12 cellular contexts compared by ENCODE assay signal in the genomic region with DNA sequence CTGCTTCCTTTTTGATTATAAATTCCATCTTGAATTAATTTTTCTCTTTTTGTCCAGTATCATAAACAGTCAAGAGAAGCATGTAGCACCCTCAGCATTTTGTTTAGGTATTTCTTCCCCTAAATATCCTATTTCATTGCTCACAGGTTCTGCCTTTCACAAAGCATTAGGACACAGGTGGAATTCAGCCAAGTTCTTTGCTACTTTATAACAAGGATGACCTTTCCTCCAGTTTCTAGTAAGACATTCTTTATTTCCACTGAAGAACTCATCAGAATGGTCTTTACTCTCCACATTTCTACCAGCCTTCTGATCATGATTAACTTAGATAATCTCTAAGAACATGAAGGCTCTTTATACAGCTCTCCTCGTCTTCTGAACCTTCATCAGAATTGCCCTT. TPM values are rescaled to one million over a fixed set of nuclear protein-coding genes. Genes with fewer than 3 reads are reported as not detected.
DNase-seq lines count a peak whose midpoint lies in the region; ATAC-seq and TF ChIP-seq lines count a peak whose summit lies in the region.
"Had no signal": no experiment of that assay in that cellular context is flagged by ENCODE, and none has a peak within 500 bp of the region (broad histone marks: within the 10 kb centered on the region; RNA-seq: fewer than 3 reads in every experiment).

No MANE protein-coding gene starts in this region.

- DNase-seq in COLO829 (ENCODE audit: low spot score) (peak; percentile 18), ascending aorta (ENCODE audit: low spot score in 2 of 2) (no peak), foreskin melanocyte (peak; percentile 16), retinal pigment epithelial cell (ENCODE audit: low read depth) (peak; percentile 71), NCI-H2029 (lab: John Stamatoyannopoulos, UW) (no peak)
- no peak for DNase-seq in stimulated activated naive CD8-positive, alpha-beta T cell treated with anti-CD3 and anti-CD28 coated beads, Interleukin-15, amount 100 ng/mL, for 72 hours
- DNase-seq: COR-L47; NCI-H187 treated with DMSO at 0.1 percent for 48 hours; SIG-M5; stimulated activated naive CD8-positive, alpha-beta T cell treated with anti-CD3 and anti-CD28 coated beads, Interleukin-15, Interleukin-2, amounts not matched to agents 100 U/mL and 50 U/mL, for 24 hours had no signal

- H3K27ac Mint-ChIP-seq in stimulated activated naive CD8-positive, alpha-beta T cell treated with anti-CD3 and anti-CD28 coated beads, Interleukin-15, amount 100 ng/mL, for 72 hours: no peak overlapping the region

- H3K4me1 Mint-ChIP-seq in stimulated activated naive CD8-positive, alpha-beta T cell treated with anti-CD3 and anti-CD28 coated beads, Interleukin-15, amount 100 ng/mL, for 72 hours: no peaks in the 10 kb centered on the region

- no peaks in the 10 kb centered on the region for H3K27me3 ChIP-seq in ascending aorta

- no peak for ATAC-seq in GM19328 (IDR thresholded peaks at IDR 0.05; ENCODE audit: unreplicated experiment)
- ATAC-seq in stimulated activated naive CD8-positive, alpha-beta T cell treated with anti-CD3 and anti-CD28 coated beads, Interleukin-15, amount 100 ng/mL, for 72 hours: no peak
- ATAC-seq in GM18517 (IDR thresholded peaks at IDR 0.05; ENCODE audit: unreplicated experiment): no peak

- H3K9me3 Mint-ChIP-seq in stimulated activated naive CD8-positive, alpha-beta T cell treated with anti-CD3 and anti-CD28 coated beads, Interleukin-15, amount 100 ng/mL, for 72 hours: no peaks in the 10 kb centered on the region

- no peaks in the 10 kb centered on the region for H3K27me3 Mint-ChIP-seq in stimulated activated naive CD8-positive, alpha-beta T cell treated with anti-CD3 and anti-CD28 coated beads, Interleukin-15, amount 100 ng/mL, for 72 hours

- H3K4me3 ChIP-seq in ascending aorta: no peak overlapping the region
- H3K4me3 ChIP-seq in retinal pigment epithelial cell (ENCODE audit: low read length): no peak overlapping the region

- peaks cover 6 to 14% of the 10 kb centered on the region in 2 donors for H3K4me1 ChIP-seq in ascending aorta

- TF ChIP-seq CTCF in ascending aorta (IDR thresholded peaks at IDR 0.05) (no peak), retinal pigment epithelial cell (conservative IDR thresholded peaks at IDR 0.05; ENCODE audit: low read depth, low read length) (no peak)

- no peaks in the 10 kb centered on the region for H3K36me3 ChIP-seq in ascending aorta

- no peaks in the 10 kb centered on the region for H3K9me3 ChIP-seq in ascending aorta

- H3K27ac ChIP-seq in ascending aorta: peak overlapping the region; percentile 73 to 84

- intact Hi-C loops in ascending aorta (cut with DNase I): loop anchor here (5.0 kb wide), 1 partner anchor 665 kb away; the partner anchor contains the start of gene SLC39A8

- H3K4me3 Mint-ChIP-seq in stimulated activated naive CD8-positive, alpha-beta T cell treated with anti-CD3 and anti-CD28 coated beads, Interleukin-15, amount 100 ng/mL, for 72 hours: no peak overlapping the region

RNA-seq across cellular contexts. Expression of gene SLC9B1, which starts 7.4 kb away (rescaled TPM):
- not detected for total RNA-seq in ascending aorta

Comparison
In these comparisons a context has a peak if more than half of its experiments do, and no peak if none do; other contexts are left out.
1. DNase-seq: peak in COLO829 (single experiment), foreskin melanocyte (single experiment) and retinal pigment epithelial cell (single experiment); none in ascending aorta (0 of 2), NCI-H2029 (single experiment) and stimulated activated naive CD8-positive, alpha-beta T cell treated with anti-CD3 and anti-CD28 coated beads, Interleukin-15, amount 100 ng/mL, for 72 hours (0 of 2).